In the genomic region with DNA sequence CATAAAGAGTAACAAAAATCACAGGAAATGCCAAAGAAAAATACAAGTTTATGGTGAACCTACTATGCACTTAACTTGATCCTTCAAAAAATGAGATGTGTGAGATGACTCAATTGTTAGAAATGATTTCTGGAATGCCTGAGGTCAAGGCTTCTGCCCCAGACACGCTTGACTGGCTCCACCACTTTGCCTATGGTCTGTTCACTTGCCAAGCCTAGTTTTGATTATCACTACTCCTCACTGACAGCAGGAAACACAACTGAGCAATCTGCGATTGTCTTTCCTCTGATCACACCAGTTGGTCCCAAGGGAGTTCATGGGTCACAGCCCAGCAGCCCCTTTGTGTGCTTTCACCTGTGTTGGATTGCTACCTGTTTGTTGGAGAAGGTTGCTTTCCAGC, we compare ENCODE assay signal across 8 cellular contexts. TPM values are rescaled to one million over a fixed set of nuclear protein-coding genes. Genes with fewer than 3 reads are reported as not detected.
DNase-seq lines count a peak whose midpoint lies in the region; ATAC-seq and TF ChIP-seq lines count a peak whose summit lies in the region.

No MANE protein-coding gene starts in this region.

- intact Hi-C loops in tibial artery (cut with DNase I; ENCODE audit: low total_unique reads) = no loop called here

- TF ChIP-seq CTCF in fibroblast of the aortic adventitia (IDR thresholded peaks at IDR 0.05; ENCODE audit: insufficient read depth, low read length) (no peak), tibial artery (IDR thresholded peaks at IDR 0.05) (no peak)

- DNase-seq in GM03348 (ENCODE audit: low spot score) (peak; percentile 80), KBM-7 (peak; percentile 19), fibroblast of the aortic adventitia (ENCODE audit: low read depth) (peak; percentile 77), SHP77 (lab: John Stamatoyannopoulos, UW) (no peak), tibial artery (no peak), putamen (ENCODE audit: low spot score) (no peak), NCI-H1092 (lab: John Stamatoyannopoulos, UW) (no peak)

- H3K9me3 ChIP-seq in tibial artery = no peaks in the 10 kb centered on the region

- H3K27me3 ChIP-seq in tibial artery = no peaks in the 10 kb centered on the region

- peak; percentile 97 for ATAC-seq in GM21737 (IDR thresholded peaks at IDR 0.05; ENCODE audit: unreplicated experiment)

- no peak overlapping the region for H3K27ac ChIP-seq in tibial artery

- H3K4me1 ChIP-seq in tibial artery = no peaks in the 10 kb centered on the region

- H3K4me3 ChIP-seq in fibroblast of the aortic adventitia (ENCODE audit: low read depth, low read length) (no peak overlapping the region), tibial artery (no peak overlapping the region)

- in situ Hi-C loops in KBM-7 (cut with MboI; ENCODE audit: low pct_unique_long_range_greater_than_20kb, low sequenced_read_pairs) = no loop called here

- H3K36me3 ChIP-seq in tibial artery = no peaks in the 10 kb centered on the region

RNA-seq across cellular contexts. Expression of a gene that starts 20.6 kb away (rescaled TPM):
- 5.7 and 8.0 TPM in 2 replicates for total RNA-seq in fibroblast of the aortic adventitia (ENCODE audit: low replicate concordance)

RNA-seq across cellular contexts. Expression of a gene that starts 46.5 kb away (rescaled TPM):
- total RNA-seq in fibroblast of the aortic adventitia (ENCODE audit: low replicate concordance) = 724 and 1,292 TPM in 2 replicates

Comparison
In these comparisons a context has a peak if more than half of its experiments do, and no peak if none do; other contexts are left out.
1. DNase-seq: peak in GM03348 (single experiment), KBM-7 (single experiment) and fibroblast of the aortic adventitia (single experiment); none in SHP77 (0 of 2), tibial artery (0 of 2), putamen (single experiment) and NCI-H1092 (single experiment).